Comparison of ENCODE assay signal across 16 cellular contexts in genomic region chr15:42226648-42227047, GRCh38. TPM values are rescaled to one million over a fixed set of nuclear protein-coding genes. Genes with fewer than 3 reads are reported as not detected.
DNase-seq lines count a peak whose midpoint lies in the region; ATAC-seq and TF ChIP-seq lines count a peak whose summit lies in the region.
"Had no signal": no experiment of that assay in that cellular context is flagged by ENCODE, and none has a peak within 500 bp of the region (broad histone marks: within the 10 kb centered on the region; RNA-seq: fewer than 3 reads in every experiment).

No MANE protein-coding gene starts in this region.

- ATAC-seq in CD4-positive, alpha-beta T cell (ENCODE audit: poor library complexity), result no peak
- no peak for ATAC-seq in HG03175 (IDR thresholded peaks at IDR 0.05; ENCODE audit: unreplicated experiment)
- ATAC-seq: A549 had no signal

- H3K4me3 Mint-ChIP-seq in CD4-positive, alpha-beta T cell, result no peak overlapping the region
- H3K4me3 Mint-ChIP-seq: IgD-negative memory B cell had no signal

- no peaks in the 10 kb centered on the region for H3K9me3 Mint-ChIP-seq in CD4-positive, alpha-beta T cell
- H3K9me3 Mint-ChIP-seq: IgD-negative memory B cell had no signal

- POLR2A ChIA-PET in CD4-positive, alpha-beta T cell (lab: Charles Lee), result no interaction called here

- TF ChIP-seq CTCF in CD4-positive, alpha-beta T cell (IDR thresholded peaks at IDR 0.05), result no peak

- no peaks in the 10 kb centered on the region for H3K27me3 Mint-ChIP-seq in CD4-positive, alpha-beta T cell
- H3K27me3 Mint-ChIP-seq: IgD-negative memory B cell had no signal

- no peak for DNase-seq in CD4-positive, alpha-beta T cell
- DNase-seq in amygdala (lab: John Stamatoyannopoulos, UW), result peak in 32 of 56 donors; percentile 0 to 72 (median 15)
- peak; percentile 57 for DNase-seq in inferior parietal cortex (ENCODE audit: extremely low spot score)
- DNase-seq in pons (ENCODE audit: low spot score), result peak; percentile 74
- DNase-seq in NCI-H524 treated with DMSO at 0.1 percent for 48 hours (lab: John Stamatoyannopoulos, UW), result no peak
- no peak for DNase-seq in stimulated activated CD4-positive, alpha-beta T cell treated with anti-CD3 and anti-CD28 coated beads, Interleukin-4, amount 100 ng/mL, for 1 hour
- no peak for DNase-seq in NCI-H1092 (lab: John Stamatoyannopoulos, UW)
- DNase-seq: Kasumi-1, MM.1S, NCI-H1105, NCI-H187 treated with DMSO at 0.1 percent for 48 hours, NCI-H82 had no signal

- no peaks in the 10 kb centered on the region for H3K27me3 ChIP-seq in CD4-positive, alpha-beta T cell (ENCODE audit: control insufficient read depth, insufficient read depth, low read length)

- no peaks in the 10 kb centered on the region for H3K9me3 ChIP-seq in CD4-positive, alpha-beta T cell (ENCODE audit: control insufficient read depth, low read length)
- H3K9me3 ChIP-seq: A549, HAP-1 had no signal

- CTCF ChIA-PET in CD4-positive, alpha-beta T cell (lab: Charles Lee), result no interaction called here

- peaks cover 91% of the 10 kb centered on the region for H3K36me3 Mint-ChIP-seq in CD4-positive, alpha-beta T cell (ENCODE audit: low read depth)

- peak overlapping the region; percentile 5 for H3K27ac Mint-ChIP-seq in CD4-positive, alpha-beta T cell
- H3K27ac Mint-ChIP-seq: IgD-negative memory B cell had no signal

- no peak overlapping the region for H3K27ac ChIP-seq in CD4-positive, alpha-beta T cell (ENCODE audit: low read depth, low read length)
- H3K27ac ChIP-seq: A549 had no signal

- intact Hi-C loops in CD4-positive, alpha-beta T cell (cut with DNase I, micrococcal nuclease), result no loop called here

- no peaks in the 10 kb centered on the region for H3K4me1 Mint-ChIP-seq in CD4-positive, alpha-beta T cell (ENCODE audit: low read depth)
- H3K4me1 Mint-ChIP-seq: IgD-negative memory B cell had no signal

RNA-seq across cellular contexts. Expression of gene VPS39, which starts 18.5 kb away (rescaled TPM):
- total RNA-seq in CD4-positive, alpha-beta T cell, result 10 to 100 TPM; 73.4 to 82.5 TPM

RNA-seq across cellular contexts. Expression of gene GANC, which starts 46.4 kb away (rescaled TPM):
- total RNA-seq in CD4-positive, alpha-beta T cell, result 10 to 100 TPM; 22.3 to 23.9 TPM

RNA-seq across cellular contexts. Expression of gene TMEM87A, which starts 46.6 kb away (rescaled TPM):
- 10 to 100 TPM; 48.7 to 51.4 TPM for total RNA-seq in CD4-positive, alpha-beta T cell

Comparison
In these comparisons a context has a peak if more than half of its experiments do, and no peak if none do; other contexts are left out.
1. DNase-seq: peak in amygdala (32 of 56), inferior parietal cortex (single experiment) and pons (single experiment); none in CD4-positive, alpha-beta T cell (0 of 10), NCI-H524 treated with DMSO at 0.1 percent for 48 hours (single experiment), stimulated activated CD4-positive, alpha-beta T cell treated with anti-CD3 and anti-CD28 coated beads, Interleukin-4, amount 100 ng/mL, for 1 hour (single experiment) and NCI-H1092 (single experiment).